11 cellular contexts compared by ENCODE assay signal in the genomic region with DNA sequence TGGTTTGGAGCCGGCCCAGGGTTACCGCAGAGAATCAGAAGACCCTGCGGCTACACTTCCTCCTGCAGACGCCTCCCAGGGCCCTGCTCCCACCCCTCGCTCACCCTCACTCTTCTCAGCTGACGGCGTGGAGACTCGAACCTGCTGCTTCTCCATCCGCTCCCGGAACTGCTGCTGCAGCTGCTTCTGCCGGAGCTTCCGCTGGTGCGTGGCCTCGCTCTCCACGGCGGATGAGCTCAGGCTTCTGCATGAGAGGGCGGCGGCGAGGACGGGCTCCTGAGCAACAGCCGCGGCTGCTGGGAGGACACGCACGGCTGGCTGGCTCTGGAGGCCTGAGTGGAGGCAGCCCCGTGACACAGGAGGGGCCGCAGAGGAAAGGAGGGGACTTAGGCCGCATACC. TPM values are rescaled to one million over a fixed set of nuclear protein-coding genes. Genes with fewer than 3 reads are reported as not detected.
DNase-seq lines count a peak whose midpoint lies in the region; ATAC-seq and TF ChIP-seq lines count a peak whose summit lies in the region.
"Had no signal": no experiment of that assay in that cellular context is flagged by ENCODE, and none has a peak within 500 bp of the region (broad histone marks: within the 10 kb centered on the region; RNA-seq: fewer than 3 reads in every experiment).

No MANE protein-coding gene starts in this region.

- no peak for TF ChIP-seq POLR2A in Peyer's patch (IDR thresholded peaks at IDR 0.05)

- no peak overlapping the region for H3K4me2 ChIP-seq in PC-9
- no peak overlapping the region for H3K4me2 ChIP-seq in GM23248 (ENCODE audit: unreplicated experiment)

- H3K9me3 ChIP-seq in Caco-2 (no peaks in the 10 kb centered on the region), Peyer's patch (no peaks in the 10 kb centered on the region), PC-9 (ENCODE audit: insufficient read depth, low read depth) (no peaks in the 10 kb centered on the region), GM23248 (ENCODE audit: low read depth) (no peaks in the 10 kb centered on the region)

- H2AFZ ChIP-seq in PC-9, result no peak overlapping the region
- H2AFZ ChIP-seq in GM23248, result no peak overlapping the region

- H3K9ac ChIP-seq in GM23248, result no peak overlapping the region

- CTCF ChIA-PET in Caco-2 (lab: Charles Lee) (no interaction called here), PC-9 (lab: Charles Lee) (interaction anchor here (0.5 kb wide), 1 partner anchor 464 kb away, joined by 3 read pairs; no protein-coding TSS in a partner anchor)

- in situ Hi-C loops in GM23248 (cut with MboI), result no loop called here

- H3K4me1 ChIP-seq in Caco-2 (no peaks in the 10 kb centered on the region), Peyer's patch (no peaks in the 10 kb centered on the region), PC-9 (replicated peaks; ENCODE audit: insufficient read depth) (no peaks in the 10 kb centered on the region), GM23248 (ENCODE audit: insufficient read depth) (peaks cover 14% of the 10 kb centered on the region)

- BruUV-seq in Caco-2 (replicated peaks; lab: Mats Ljungman, UMichigan) (no TSS peak), PC-9 (replicated peaks; lab: Mats Ljungman, UMichigan) (no TSS peak)

- no peaks in the 10 kb centered on the region for H3K9me3 Mint-ChIP-seq in Caco-2 (ENCODE audit: unreplicated experiment)
- no peaks in the 10 kb centered on the region for H3K9me3 Mint-ChIP-seq in activated naive CD4-positive, alpha-beta T cell treated with anti-CD3 and anti-CD28 coated beads, Interleukin-2, amount 50 U/mL, for 72 hours
- no peaks in the 10 kb centered on the region for H3K9me3 Mint-ChIP-seq in natural killer cell treated with Interleukin-12 subunit alpha and Interleukin-12 subunit beta and Interleukin-15 and Interleukin-18, amount 100 ng/mL, for 72 hours
- H3K9me3 Mint-ChIP-seq: CD4-positive, CD25-positive, alpha-beta regulatory T cell had no signal

- peak; percentile 25 to 36 for ATAC-seq in activated naive CD4-positive, alpha-beta T cell treated with anti-CD3 and anti-CD28 coated beads, Interleukin-2, amount 50 U/mL, for 72 hours
- ATAC-seq in natural killer cell treated with Interleukin-12 subunit alpha and Interleukin-12 subunit beta and Interleukin-15 and Interleukin-18, amount 100 ng/mL, for 72 hours, result peak; percentile 40 to 42

- peak overlapping the region; percentile 36 for H3K27ac Mint-ChIP-seq in Caco-2 (ENCODE audit: unreplicated experiment)
- peak overlapping the region; percentile 17 to 95 for H3K27ac Mint-ChIP-seq in activated naive CD4-positive, alpha-beta T cell treated with anti-CD3 and anti-CD28 coated beads, Interleukin-2, amount 50 U/mL, for 72 hours
- peak overlapping the region; percentile 38 to 56 for H3K27ac Mint-ChIP-seq in natural killer cell treated with Interleukin-12 subunit alpha and Interleukin-12 subunit beta and Interleukin-15 and Interleukin-18, amount 100 ng/mL, for 72 hours

- no peaks in the 10 kb centered on the region for H3K27me3 Mint-ChIP-seq in Caco-2 (ENCODE audit: insufficient read depth, unreplicated experiment)
- no peaks in the 10 kb centered on the region for H3K27me3 Mint-ChIP-seq in natural killer cell treated with Interleukin-12 subunit alpha and Interleukin-12 subunit beta and Interleukin-15 and Interleukin-18, amount 100 ng/mL, for 72 hours
- H3K27me3 Mint-ChIP-seq: CD4-positive, CD25-positive, alpha-beta regulatory T cell had no signal

- H3K4me1 Mint-ChIP-seq in Caco-2 (ENCODE audit: low read depth, unreplicated experiment), result peaks cover 7% of the 10 kb centered on the region
- peaks cover 16 to 26% of the 10 kb centered on the region in 2 donors for H3K4me1 Mint-ChIP-seq in natural killer cell treated with Interleukin-12 subunit alpha and Interleukin-12 subunit beta and Interleukin-15 and Interleukin-18, amount 100 ng/mL, for 72 hours (ENCODE audit: low read depth in 2 of 2)

- H3K79me2 ChIP-seq in PC-9 (ENCODE audit: low read depth) (no peaks in the 10 kb centered on the region), GM23248 (ENCODE audit: insufficient read depth) (peaks cover 36% of the 10 kb centered on the region)

- H3K9me2 ChIP-seq in PC-9 (ENCODE audit: insufficient read depth) (no peaks in the 10 kb centered on the region), GM23248 (ENCODE audit: insufficient read depth) (no peaks in the 10 kb centered on the region)

- POLR2A ChIA-PET in Caco-2 (lab: Charles Lee), result no interaction called here
- POLR2A ChIA-PET in PC-9 (lab: Charles Lee; ENCODE audit: unreplicated experiment), result no interaction called here

- peaks cover 7% of the 10 kb centered on the region for H4K20me1 ChIP-seq in PC-9 (ENCODE audit: insufficient read depth)
- no peaks in the 10 kb centered on the region for H4K20me1 ChIP-seq in GM23248 (ENCODE audit: insufficient read depth)

- no peak overlapping the region for H3K4me3 ChIP-seq in Caco-2 (ENCODE audit: low read depth, low read length)
- H3K4me3 ChIP-seq in Peyer's patch, result no peak overlapping the region
- H3K4me3 ChIP-seq in PC-9, result no peak overlapping the region
- H3K4me3 ChIP-seq in GM23248, result no peak overlapping the region

- no peak overlapping the region for H3K4me3 Mint-ChIP-seq in Caco-2 (ENCODE audit: unreplicated experiment)
- peak overlapping the region; percentile 59 for H3K4me3 Mint-ChIP-seq in natural killer cell treated with Interleukin-12 subunit alpha and Interleukin-12 subunit beta and Interleukin-15 and Interleukin-18, amount 100 ng/mL, for 72 hours

- 96 to 97% methylated on average over 25 to 27 of the region's 27 CpGs for WGBS in GM23248 (ENCODE audit: low coverage in 1 of 2, low lambda C conversion rate in 2 of 2, missing lambda C conversion rate in 2 of 2), 2 experiments

- H3K36me3 ChIP-seq in Caco-2 (ENCODE audit: control insufficient read depth, insufficient read depth, low read length) (peaks cover 10% of the 10 kb centered on the region), Peyer's patch (peaks cover 0 to 80% (median 0%) of the 10 kb centered on the region in 3 donors), PC-9 (ENCODE audit: low read depth) (peaks cover 61% of the 10 kb centered on the region), GM23248 (ENCODE audit: low read depth) (peaks cover 62% of the 10 kb centered on the region)

- peaks cover 23% of the 10 kb centered on the region; the same call in 1 of the 2 replicates for H3F3A ChIP-seq in PC-9 (ENCODE audit: insufficient read depth, low read depth)
- H3F3A ChIP-seq in GM23248 (ENCODE audit: insufficient read depth), result peaks cover 33% of the 10 kb centered on the region

- intact Hi-C loops in Caco-2 (cut with micrococcal nuclease; ENCODE audit: unreplicated experiment) (no loop called here), PC-9 (cut with micrococcal nuclease; ENCODE audit: unreplicated experiment) (no loop called here)

- H3K27ac ChIP-seq in Peyer's patch, result peak overlapping the region in 1 of 4 donors; percentile 46
- H3K27ac ChIP-seq in PC-9, result no peak overlapping the region
- no peak overlapping the region for H3K27ac ChIP-seq in GM23248

- TF ChIP-seq CTCF in Caco-2 (IDR thresholded peaks at IDR 0.05; ENCODE audit: insufficient read depth in 1 of 2, low read depth in 1 of 2, low read length in 1 of 2, severe bottlenecking in 1 of 2, unreplicated experiment in 1 of 2), result no peak
- no peak for TF ChIP-seq CTCF in Peyer's patch (IDR thresholded peaks at IDR 0.05)
- TF ChIP-seq CTCF in PC-9 (conservative IDR thresholded peaks at IDR 0.05), result no peak

- H3K27me3 ChIP-seq in Caco-2 (replicated peaks; ENCODE audit: control insufficient read depth, insufficient read depth, low read length) (no peaks in the 10 kb centered on the region), Peyer's patch (no peaks in the 10 kb centered on the region), PC-9 (ENCODE audit: insufficient read depth, low read depth) (no peaks in the 10 kb centered on the region), GM23248 (replicated peaks; ENCODE audit: insufficient read depth) (no peaks in the 10 kb centered on the region)

- DNase-seq in Caco-2 (no peak), Peyer's patch (peak in 2 of 3 donors; percentile 56 to 60), NCI-H2107 (lab: John Stamatoyannopoulos, UW) (no peak), PC-9 (no peak), GM23248 (no peak), NCI-H1105 (lab: John Stamatoyannopoulos, UW) (no peak)
- DNase-seq in activated naive CD4-positive, alpha-beta T cell treated with anti-CD3 and anti-CD28 coated beads, Interleukin-2, amount 50 U/mL, for 72 hours (ENCODE audit: low spot score in 2 of 2), result peak in 1 of 2 donors; percentile 12
- no peak for DNase-seq in natural killer cell treated with Interleukin-12 subunit alpha and Interleukin-12 subunit beta and Interleukin-15 and Interleukin-18, amount 100 ng/mL, for 72 hours (ENCODE audit: low spot score)
- DNase-seq: IMR-90, NCI-H1694 treated with DMSO at 0.1 percent for 48 hours had no signal

- H3K36me3 Mint-ChIP-seq in Caco-2 (ENCODE audit: insufficient read depth, unreplicated experiment), result peaks cover 97% of the 10 kb centered on the region
- peaks cover 0 to 34% of the 10 kb centered on the region in 2 donors for H3K36me3 Mint-ChIP-seq in activated naive CD4-positive, alpha-beta T cell treated with anti-CD3 and anti-CD28 coated beads, Interleukin-2, amount 50 U/mL, for 72 hours
- H3K36me3 Mint-ChIP-seq in natural killer cell treated with Interleukin-12 subunit alpha and Interleukin-12 subunit beta and Interleukin-15 and Interleukin-18, amount 100 ng/mL, for 72 hours, result peaks cover 10% of the 10 kb centered on the region

RNA-seq across cellular contexts. Expression of a gene that starts 33.3 kb away (rescaled TPM):
- total RNA-seq in Caco-2 (2022) (53.8 and 53.9 TPM in 2 replicates), Peyer's patch (10 to 100 TPM; 14.2 to 59.4 (median 25.3) TPM), PC-9 (2021) (19.7 and 25.0 TPM in 2 replicates)
- 10 to 100 TPM in 1 of 2 donors, 1 to 10 TPM in 1; 3.1 to 19.0 TPM for total RNA-seq in activated naive CD4-positive, alpha-beta T cell treated with anti-CD3 and anti-CD28 coated beads, Interleukin-2, amount 50 U/mL, for 72 hours
- total RNA-seq in natural killer cell treated with Interleukin-12 subunit alpha and Interleukin-12 subunit beta and Interleukin-15 and Interleukin-18, amount 100 ng/mL, for 72 hours, result 10 to 100 TPM; 17.0 to 24.9 TPM
- 16.1 and 20.0 TPM in 2 replicates for total RNA-seq in GM23248 (2014; rRNA removed; shearing (Covaris generic))
- 5.0 and 7.4 TPM in 2 replicates for polyA plus RNA-seq in GM23248 (2016; fragmentation: Nextera tagmentation; extraction: Ambion mirVana)

Comparison
In these comparisons a context has a peak if more than half of its experiments do, and no peak if none do; other contexts are left out.
1. DNase-seq: peak in Peyer's patch (2 of 3); none in Caco-2 (0 of 2), natural killer cell treated with Interleukin-12 subunit alpha and Interleukin-12 subunit beta and Interleukin-15 and Interleukin-18, amount 100 ng/mL, for 72 hours (single experiment), NCI-H2107 (single experiment), PC-9 (0 of 2), GM23248 (single experiment) and NCI-H1105 (single experiment).
2. Peak in every context shown above with its lines, with median percentiles within 50 percentile points of each other: H3K27ac Mint-ChIP-seq.